8 cellular contexts compared by ENCODE assay signal in genomic region chr7:82443044-82443800, GRCh38. TPM values are rescaled to one million over a fixed set of nuclear protein-coding genes. Genes with fewer than 3 reads are reported as not detected.
DNase-seq lines count a peak whose midpoint lies in the region; ATAC-seq and TF ChIP-seq lines count a peak whose summit lies in the region.

CACNA2D1 (minus strand) TSS chr7:82443777.

- peak; percentile 70 for DNase-seq in NCI-H2227 treated with DMSO at 0.1 percent for 48 hours (lab: John Stamatoyannopoulos, UW)
- no peak for DNase-seq in NCI-H2227 (lab: John Stamatoyannopoulos, UW; ENCODE audit: unreplicated experiment)
- peak; percentile 12 for DNase-seq in HuH-7 (ENCODE audit: low spot score)
- peak; percentile 32 for DNase-seq in activated naive CD8-positive, alpha-beta T cell treated with anti-CD3 and anti-CD28 coated beads, Interleukin-2, amount 10 ng/mL, durations not matched to agents 7 days and 5 days
- peak; percentile 45 to 79 for DNase-seq in cardiac muscle cell (ENCODE audit: low read depth in 1 of 2, low spot score in 1 of 2)
- peak; percentile 41 to 72 (median 63) for DNase-seq in ovary

- 0 to 1% (median 1%) methylated on average over 53 to 107 of the region's 107 CpGs for WGBS in ovary, 3 donors

- intact Hi-C loops in ovary (cut with DNase I) = no loop called here

- no peak for TF ChIP-seq CTCF in cardiac muscle cell (IDR thresholded peaks at IDR 0.05; ENCODE audit: low read depth, low read length)
- no peak for TF ChIP-seq CTCF in ovary (IDR thresholded peaks at IDR 0.05)

- H3K27ac Mint-ChIP-seq in activated naive CD8-positive, alpha-beta T cell treated with anti-CD3 and anti-CD28 coated beads, Interleukin-2, amount 10 ng/mL, durations not matched to agents 7 days and 5 days = no peak within 1 kb of the TSS

- H3K27me3 Mint-ChIP-seq in activated naive CD8-positive, alpha-beta T cell treated with anti-CD3 and anti-CD28 coated beads, Interleukin-2, amount 10 ng/mL, durations not matched to agents 7 days and 5 days = peaks cover 47% of the 10 kb centered on the region

- H3K9me3 Mint-ChIP-seq in activated naive CD8-positive, alpha-beta T cell treated with anti-CD3 and anti-CD28 coated beads, Interleukin-2, amount 10 ng/mL, durations not matched to agents 7 days and 5 days = no peaks in the 10 kb centered on the region

- TF ChIP-seq POLR2A in ovary (IDR thresholded peaks at IDR 0.05) = no peak

- H3K27ac ChIP-seq in cardiac muscle cell = peak within 1 kb of the TSS; percentile 96
- peak within 1 kb of the TSS; percentile 97 to 98 for H3K27ac ChIP-seq in ovary

- peak; percentile 61 for ATAC-seq in activated naive CD8-positive, alpha-beta T cell treated with anti-CD3 and anti-CD28 coated beads, Interleukin-2, amount 10 ng/mL, durations not matched to agents 7 days and 5 days (ENCODE audit: low read depth)
- ATAC-seq in HG03045 (IDR thresholded peaks at IDR 0.05; ENCODE audit: unreplicated experiment) (no peak), GM19328 (IDR thresholded peaks at IDR 0.05; ENCODE audit: unreplicated experiment) (no peak)

- POLR2A ChIA-PET in activated naive CD8-positive, alpha-beta T cell treated with anti-CD3 and anti-CD28 coated beads, Interleukin-2, amount 10 ng/mL, durations not matched to agents 7 days and 5 days (lab: Charles Lee) = no interaction called here

- no peaks in the 10 kb centered on the region for H3K4me1 ChIP-seq in cardiac muscle cell (ENCODE audit: low read depth)
- H3K4me1 ChIP-seq in ovary (ENCODE audit: insufficient read depth) = no peaks in the 10 kb centered on the region

- H3K4me3 ChIP-seq in cardiac muscle cell (peak within 1 kb of the TSS; percentile 98), ovary (peak within 1 kb of the TSS; percentile 73)

- no peak for TF ChIP-seq EP300 in ovary (IDR thresholded peaks at IDR 0.05)

- H3K27me3 ChIP-seq in cardiac muscle cell (peaks cover 18% of the 10 kb centered on the region), ovary (no peaks in the 10 kb centered on the region)

- peak within 1 kb of the TSS; percentile 51 for H3K4me3 Mint-ChIP-seq in activated naive CD8-positive, alpha-beta T cell treated with anti-CD3 and anti-CD28 coated beads, Interleukin-2, amount 10 ng/mL, durations not matched to agents 7 days and 5 days

- H3K9me3 ChIP-seq in cardiac muscle cell (ENCODE audit: low read depth) (no peaks in the 10 kb centered on the region), ovary (no peaks in the 10 kb centered on the region)

- H3K36me3 ChIP-seq in cardiac muscle cell (no peaks in the 10 kb centered on the region), ovary (no peaks in the 10 kb centered on the region)

- peaks cover 3% of the 10 kb centered on the region for H3K4me1 Mint-ChIP-seq in activated naive CD8-positive, alpha-beta T cell treated with anti-CD3 and anti-CD28 coated beads, Interleukin-2, amount 10 ng/mL, durations not matched to agents 7 days and 5 days

- no peaks in the 10 kb centered on the region for H3K36me3 Mint-ChIP-seq in activated naive CD8-positive, alpha-beta T cell treated with anti-CD3 and anti-CD28 coated beads, Interleukin-2, amount 10 ng/mL, durations not matched to agents 7 days and 5 days

RNA-seq across cellular contexts. Expression of gene CACNA2D1, which starts in this region (rescaled TPM):
- not detected for total RNA-seq in activated naive CD8-positive, alpha-beta T cell treated with anti-CD3 and anti-CD28 coated beads, Interleukin-2, amount 10 ng/mL, durations not matched to agents 7 days and 5 days
- 11.8 and 20.3 TPM in 2 replicates for total RNA-seq in cardiac muscle cell
- 4.5 and 8.1 TPM in 2 replicates for polyA plus RNA-seq in cardiac muscle cell
- 10 to 100 TPM; 12.2 to 30.9 (median 18.8) TPM for total RNA-seq in ovary
- 10 to 100 TPM in 1 of 2 donors, 1 to 10 TPM in 1; 6.6 to 34.2 TPM for polyA plus RNA-seq in ovary

Comparison
In these comparisons a context has a peak if more than half of its experiments do, and no peak if none do; other contexts are left out.
1. RNA of gene CACNA2D1 (total RNA-seq): 11.8 to 20.3 TPM in cardiac muscle cell and 12.2 to 30.9 TPM in ovary; not detected in activated naive CD8-positive, alpha-beta T cell treated with anti-CD3 and anti-CD28 coated beads, Interleukin-2, amount 10 ng/mL, durations not matched to agents 7 days and 5 days; every median in the first group is over 10 times any median in the second.
2. Peak in DNase-seq and ATAC-seq in activated naive CD8-positive, alpha-beta T cell treated with anti-CD3 and anti-CD28 coated beads, Interleukin-2, amount 10 ng/mL, durations not matched to agents 7 days and 5 days; RNA of the gene not detected or under 1 TPM.